In the genomic region with DNA sequence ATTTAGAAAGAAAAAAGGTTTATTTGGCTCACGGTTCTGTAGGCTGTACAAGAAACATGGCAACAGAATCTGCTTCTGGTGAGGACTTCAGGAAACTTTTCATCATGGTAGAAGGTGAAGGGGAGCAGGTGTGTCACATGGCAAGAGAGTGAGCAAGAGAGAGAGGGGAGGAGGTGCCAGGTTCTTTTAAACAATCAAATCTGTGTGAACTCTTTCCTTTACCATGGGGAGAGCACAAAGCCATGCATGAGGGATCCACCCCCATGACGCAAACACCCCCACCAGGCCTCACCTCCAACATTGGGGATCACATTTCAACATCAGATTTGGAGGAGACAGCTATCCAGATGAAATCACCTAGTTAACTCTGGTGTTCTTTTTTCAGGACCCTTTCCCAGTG, we compare ENCODE assay signal across 15 cellular contexts.
DNase-seq lines count a peak whose midpoint lies in the region; ATAC-seq, FAIRE-seq and TF ChIP-seq lines count a peak whose summit lies in the region.
"Had no signal": no experiment of that assay in that cellular context is flagged by ENCODE, and none has a peak within 500 bp of the region (broad histone marks: within the 10 kb centered on the region; RNA-seq: fewer than 3 reads in every experiment).

No MANE protein-coding gene starts in this region.

- no peaks in the 10 kb centered on the region for H3K27me3 Mint-ChIP-seq in stimulated activated naive B cell treated with anti-CD40 and anti-IgM and Interleukin-4, amounts not matched to agents 10 μg/mL and 1 μg/mL and 100 μg/mL, for 72 hours

- no peak overlapping the region for H2BK20ac ChIP-seq in H1 (ENCODE audit: low read length)

- no peak overlapping the region for H2BK12ac ChIP-seq in H1 (ENCODE audit: low read depth, low read length)

- peaks cover 10% of the 10 kb centered on the region; the same call in 1 of the 2 replicates for H3K36me3 ChIP-seq in KOPT-K1 (ENCODE audit: insufficient read depth, low read length)
- H3K36me3 ChIP-seq in H1 (ENCODE audit: control insufficient read depth in 2 of 4, insufficient read depth in 4 of 4, low read length in 3 of 4), result no peaks in the 10 kb centered on the region
- H3K36me3 ChIP-seq: spleen had no signal

- H3K79me1 ChIP-seq in H1 (ENCODE audit: low read depth, low read length), result no peaks in the 10 kb centered on the region; the same call in 1 of the 2 replicates

- WGBS in H1 (ENCODE audit: extremely low coverage in 1 of 2, insufficient coverage in 1 of 2, insufficient read length in 1 of 2, insufficient replicate concordance in 2 of 2, low coverage in 1 of 2, low lambda C conversion rate in 2 of 2, missing lambda C conversion rate in 1 of 2), 2 experiments, result 62% methylated on average over 2 of the region's 2 CpGs; no CpG with 5 or more reads in 1 of the 2 experiments

- peaks cover 2 to 6% (median 5%) of the 10 kb centered on the region in 4 experiments; a peak in 6 of 7 replicates for H3K4me1 ChIP-seq in H1 (replicated peaks in 1 of 4; ENCODE audit: control insufficient read depth in 3 of 4, insufficient read depth in 4 of 4, low read length in 3 of 4)

- no peak overlapping the region for H2BK120ac ChIP-seq in H1 (replicated peaks; ENCODE audit: low read depth, low read length)

- peak; percentile 31 for DNase-seq in NCI-H510A treated with DMSO at 0.1 percent for 48 hours (lab: John Stamatoyannopoulos, UW)
- no peak for DNase-seq in NCI-H510A (lab: John Stamatoyannopoulos, UW)
- peak in 1 of 2 experiments; percentile 45 for DNase-seq in H1 (ENCODE audit: low read depth in 1 of 2, low spot score in 2 of 2)
- no peak for DNase-seq in stimulated activated naive B cell treated with anti-CD40 and anti-IgM and Interleukin-4, amounts not matched to agents 10 μg/mL and 1 μg/mL and 100 μg/mL, for 72 hours
- no peak for DNase-seq in NCI-H1417 treated with DMSO at 0.1 percent for 48 hours (lab: John Stamatoyannopoulos, UW)
- no peak for DNase-seq in cortex of kidney (lab: John Stamatoyannopoulos, UW)
- DNase-seq in NOMO-1 treated with dmso at 0.1 percent for 144 hours (lab: John Stamatoyannopoulos, UW; ENCODE audit: unreplicated experiment), result no peak
- DNase-seq: GF-D8, hypothalamus, NCI-H1105 treated with DMSO at 0.1 percent for 48 hours, spleen had no signal

- no peak overlapping the region; a peak in 1 of 4 replicates for H3K4me2 ChIP-seq in H1 (ENCODE audit: insufficient read depth in 1 of 2, low read depth in 2 of 2, low read length in 2 of 2)

- no peaks in the 10 kb centered on the region for H3K9me3 Mint-ChIP-seq in stimulated activated naive B cell treated with anti-CD40 and anti-IgM and Interleukin-4, amounts not matched to agents 10 μg/mL and 1 μg/mL and 100 μg/mL, for 72 hours

- peaks cover 0 to 1% of the 10 kb centered on the region in 2 experiments for H4K20me1 ChIP-seq in H1 (replicated peaks in 1 of 2; ENCODE audit: control insufficient read depth in 1 of 2, insufficient read depth in 2 of 2, low read length in 2 of 2)

- H4K8ac ChIP-seq in H1 (ENCODE audit: extremely low read depth, insufficient read depth, low read length), result no peak overlapping the region

- TF ChIP-seq CTCF in H1 (IDR thresholded peaks at IDR 0.05; ENCODE audit: control extremely low read depth in 1 of 3, insufficient read depth in 1 of 3, low read depth in 1 of 3, low read length in 3 of 3), result no peak

- no peak overlapping the region for H3K14ac ChIP-seq in H1 (ENCODE audit: insufficient read length)

- H4K91ac ChIP-seq in H1 (replicated peaks; ENCODE audit: insufficient read length, low read length), result no peak overlapping the region

- no peak overlapping the region for H3K56ac ChIP-seq in H1 (replicated peaks; ENCODE audit: insufficient read length, low read depth, low read length)

- H3K9ac ChIP-seq in H1 (replicated peaks in 1 of 4; ENCODE audit: extremely low read depth in 1 of 4, low read depth in 3 of 4, low read length in 3 of 4), result no peak overlapping the region

- H3K18ac ChIP-seq in H1 (ENCODE audit: extremely low read depth, low read length), result no peak overlapping the region

- no peaks in the 10 kb centered on the region for H3K27me3 ChIP-seq in H1 (replicated peaks in 1 of 4; ENCODE audit: control insufficient read depth in 3 of 4, extremely low read depth in 1 of 4, insufficient read depth in 3 of 4, low read length in 3 of 4)
- H3K27me3 ChIP-seq: spleen had no signal

- no peak for TF ChIP-seq EP300 in H1 (IDR thresholded peaks at IDR 0.05; ENCODE audit: borderline replicate concordance in 1 of 2, low read depth in 2 of 2, low read length in 2 of 2)

- no peak overlapping the region for H2AFZ ChIP-seq in H1 (ENCODE audit: low read length)

- H3K27ac Mint-ChIP-seq in stimulated activated naive B cell treated with anti-CD40 and anti-IgM and Interleukin-4, amounts not matched to agents 10 μg/mL and 1 μg/mL and 100 μg/mL, for 72 hours, result peak overlapping the region; percentile 83

- H3K23ac ChIP-seq in H1 (ENCODE audit: insufficient read length), result no peak overlapping the region

- peak; percentile 24 for FAIRE-seq in H1 (lab: Jason Lieb, UNC)
- FAIRE-seq: A204.1 had no signal

- H4K5ac ChIP-seq in H1 (ENCODE audit: insufficient read length, low read depth, low read length), result no peak overlapping the region

- no peak overlapping the region for H3K4me3 ChIP-seq in H1 (ENCODE audit: extremely low read depth in 1 of 4, insufficient read depth in 2 of 4, low read depth in 3 of 4, low read length in 4 of 4)

- no peak for TF ChIP-seq POLR2A in H1 (IDR thresholded peaks at IDR 0.05; ENCODE audit: control extremely low read depth in 1 of 2, low read depth in 2 of 2, low read length in 2 of 2)

- H3K36me3 Mint-ChIP-seq in stimulated activated naive B cell treated with anti-CD40 and anti-IgM and Interleukin-4, amounts not matched to agents 10 μg/mL and 1 μg/mL and 100 μg/mL, for 72 hours, result peaks cover 10 to 16% of the 10 kb centered on the region in 2 donors

- no peak overlapping the region for H3K4ac ChIP-seq in H1 (replicated peaks; ENCODE audit: insufficient read length, low read depth, low read length)

- CTCF ChIA-PET in H1 (lab: Charles Lee; ENCODE audit: partially characterized antibody), result interaction anchor here (0.6 to 1.4 kb wide), 3 partner anchors 14 to 321 kb away, joined by 3 to 5 read pairs (median 3); no protein-coding TSS in a partner anchor

- H3K9me3 ChIP-seq in KOPT-K1 (ENCODE audit: insufficient read depth, low read length, poor library complexity, severe bottlenecking) (no peaks in the 10 kb centered on the region), H1 (ENCODE audit: insufficient read depth in 2 of 2, low read depth in 1 of 2, low read length in 1 of 2) (0 out of 4 replicates have a peak, but pooled peaks cover 3 to 5% of the 10 kb centered on the region in 2 experiments)
- H3K9me3 ChIP-seq: spleen had no signal

- H3K27ac ChIP-seq in KOPT-K1 (ENCODE audit: low read depth, low read length, poor library complexity, severe bottlenecking) (peak overlapping the region; percentile 69), H1 (ENCODE audit: low read depth, low read length) (no peak overlapping the region)
- H3K27ac ChIP-seq: HL-60, VCaP had no signal

- peaks cover 0 to 37% of the 10 kb centered on the region in 2 experiments; a peak in 3 of 4 replicates for H3K79me2 ChIP-seq in H1 (ENCODE audit: control insufficient read depth in 1 of 2, insufficient read depth in 2 of 2, low read length in 2 of 2)

- ATAC-seq in stimulated activated naive B cell treated with anti-CD40 and anti-IgM and Interleukin-4, amounts not matched to agents 10 μg/mL and 1 μg/mL and 100 μg/mL, for 72 hours (replicated peaks), result peak in 1 of 2 donors; percentile 17

- no peak overlapping the region for H2BK5ac ChIP-seq in H1 (ENCODE audit: low read depth, low read length)

- no peak overlapping the region for H2BK15ac ChIP-seq in H1 (ENCODE audit: low read length)

- no peaks in the 10 kb centered on the region for H3K23me2 ChIP-seq in H1 (ENCODE audit: low read depth, low read length)

- H2AK5ac ChIP-seq in H1 (ENCODE audit: low read depth, low read length), result no peak overlapping the region

- H3K4me3 Mint-ChIP-seq in stimulated activated naive B cell treated with anti-CD40 and anti-IgM and Interleukin-4, amounts not matched to agents 10 μg/mL and 1 μg/mL and 100 μg/mL, for 72 hours, result peak overlapping the region; percentile 17 to 22

- POLR2A ChIA-PET in H1 (lab: Charles Lee; ENCODE audit: partially characterized antibody), result no interaction called here

- H3K4me1 Mint-ChIP-seq in stimulated activated naive B cell treated with anti-CD40 and anti-IgM and Interleukin-4, amounts not matched to agents 10 μg/mL and 1 μg/mL and 100 μg/mL, for 72 hours, result peaks cover 60 to 78% of the 10 kb centered on the region in 2 donors

- no peak for TF ChIP-seq RAD21 in H1 (IDR thresholded peaks at IDR 0.05 in 1 of 2, conservative IDR thresholded peaks at IDR 0.05 in 1 of 2; ENCODE audit: low read depth in 2 of 2, low read length in 2 of 2)

TF ChIP-seq in H1, 55 proteins besides CTCF, POLR2A, EP300 and RAD21:
- TF ChIP-seq KDM1A (IDR thresholded peaks at IDR 0.05; ENCODE audit: borderline replicate concordance, low read length) (no peak), EZH2 (IDR thresholded peaks at IDR 0.05; ENCODE audit: low read depth, low read length, severe bottlenecking) (no peak)
- TF ChIP-seq, protein P1, sequence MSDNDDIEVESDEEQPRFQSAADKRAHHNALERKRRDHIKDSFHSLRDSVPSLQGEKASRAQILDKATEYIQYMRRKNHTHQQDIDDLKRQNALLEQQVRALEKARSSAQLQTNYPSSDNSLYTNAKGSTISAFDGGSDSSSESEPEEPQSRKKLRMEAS (IDR thresholded peaks at IDR 0.05), result 0 out of 2 replicates have a peak, but pooled peaks have one; percentile 15
TF ChIP-seq in H1: peak in this region for 1.
